In genomic region chr1:226882187-226882586, GRCh38 we compare ENCODE assay signal across 9 cellular contexts. TPM values are rescaled to one million over a fixed set of nuclear protein-coding genes. Genes with fewer than 3 reads are reported as not detected.
DNase-seq lines count a peak whose midpoint lies in the region; ATAC-seq and TF ChIP-seq lines count a peak whose summit lies in the region.
"Had no signal": no experiment of that assay in that cellular context is flagged by ENCODE, and none has a peak within 500 bp of the region (broad histone marks: within the 10 kb centered on the region; RNA-seq: fewer than 3 reads in every experiment).

No MANE protein-coding gene starts in this region.

- H4K91ac ChIP-seq in H9 (ENCODE audit: insufficient read length, low read depth, low read length), result no peak overlapping the region

- TF ChIP-seq CTCF in activated CD8-positive, alpha-beta T cell treated with anti-CD3 and anti-CD28 coated beads for 36 hours (IDR thresholded peaks at IDR 0.05), result no peak
- no peak for TF ChIP-seq CTCF in H9 (conservative IDR thresholded peaks at IDR 0.05)

- no peak overlapping the region for H2BK120ac ChIP-seq in H9 (ENCODE audit: low read depth, low read length, poor library complexity, severe bottlenecking)

- no peak overlapping the region for H2AK5ac ChIP-seq in H9 (ENCODE audit: insufficient read length, low read length)

- intact Hi-C loops in activated CD8-positive, alpha-beta T cell treated with anti-CD3 and anti-CD28 coated beads for 36 hours (cut with micrococcal nuclease), result no loop called here

- no peak overlapping the region for H4K8ac ChIP-seq in H9 (replicated peaks; ENCODE audit: insufficient read length, low read depth, low read length)

- peak overlapping the region; percentile 5 to 69 (median 43); a peak in 17 of 22 replicates for H3K9ac ChIP-seq in BLaER1 treated with 17β-estradiol and CSF1 and Interleukin-3, amounts not matched to agents 10 nM and 100 nM
- H3K9ac ChIP-seq in H9 (ENCODE audit: extremely low read depth, insufficient read length, low read length), result no peak overlapping the region

- no peaks in the 10 kb centered on the region for H3K23me2 ChIP-seq in H9 (ENCODE audit: insufficient read length, low read depth, low read length, poor library complexity, severe bottlenecking)

- no peak overlapping the region for H2AFZ ChIP-seq in H9 (ENCODE audit: low read length)

- no peak overlapping the region for H4K5ac ChIP-seq in H9 (ENCODE audit: insufficient read length, low read depth, low read length)

- H3K14ac ChIP-seq in H9 (ENCODE audit: insufficient read depth, low read length), result no peak overlapping the region

- H3K79me2 ChIP-seq in H9 (ENCODE audit: insufficient read depth, low read length), result no peaks in the 10 kb centered on the region

- H3K79me1 ChIP-seq in H9 (ENCODE audit: insufficient read depth, low read depth, low read length, poor library complexity, severe bottlenecking), result no peaks in the 10 kb centered on the region

- H3K4me1 Mint-ChIP-seq in activated CD8-positive, alpha-beta T cell treated with anti-CD3 and anti-CD28 coated beads for 36 hours (ENCODE audit: low read depth), result peaks cover 48% of the 10 kb centered on the region
- H3K4me1 Mint-ChIP-seq in H9, result peaks cover 3% of the 10 kb centered on the region in 2 experiments; a peak in 2 of 4 replicates

- WGBS in H9 (ENCODE audit: extremely low coverage, insufficient read length, low lambda C conversion rate), result no CpG with 5 or more reads among the region's 5 CpGs

- H3K4ac ChIP-seq in H9 (ENCODE audit: low read depth, low read length), result no peak overlapping the region

- no peaks in the 10 kb centered on the region for H3K9me3 ChIP-seq in BLaER1 treated with 17β-estradiol and CSF1 and Interleukin-3, amounts not matched to agents 10 nM and 100 nM (replicated peaks in 1 of 11)
- H3K9me3 ChIP-seq in H9 (ENCODE audit: control insufficient read depth, low read depth, low read length), result no peaks in the 10 kb centered on the region

- H3K27me3 ChIP-seq in BLaER1 treated with 17β-estradiol and CSF1 and Interleukin-3, amounts not matched to agents 10 nM and 100 nM, result no peaks in the 10 kb centered on the region
- no peaks in the 10 kb centered on the region for H3K27me3 ChIP-seq in H9 (ENCODE audit: insufficient read depth, low read length)

- H3K4me1 ChIP-seq in BLaER1 treated with 17β-estradiol and CSF1 and Interleukin-3, amounts not matched to agents 10 nM and 100 nM, result peaks cover 55 to 70% (median 67%) of the 10 kb centered on the region in 10 experiments
- H3K4me1 ChIP-seq in H9 (ENCODE audit: insufficient read depth, low read length), result 0 out of 2 replicates have a peak, but pooled peaks cover 2% of the 10 kb centered on the region

- peak overlapping the region; percentile 65 for H3K4me3 Mint-ChIP-seq in activated CD8-positive, alpha-beta T cell treated with anti-CD3 and anti-CD28 coated beads for 36 hours
- no peak overlapping the region for H3K4me3 Mint-ChIP-seq in H9

- POLR2A ChIA-PET in activated CD8-positive, alpha-beta T cell treated with anti-CD3 and anti-CD28 coated beads for 36 hours (lab: Charles Lee), result interaction anchor here (0.5 to 2.4 kb wide), 8 partner anchors 11 to 256 kb away, joined by 3 to 9 read pairs (median 4); partner anchors contain the start of genes COQ8A and PSEN2

- no peak overlapping the region for H3T11ph ChIP-seq in H9 (ENCODE audit: low read length)

- ATAC-seq in GM21447 (IDR thresholded peaks at IDR 0.05; ENCODE audit: unreplicated experiment), result peak; percentile 5
- ATAC-seq in activated CD8-positive, alpha-beta T cell treated with anti-CD3 and anti-CD28 coated beads for 36 hours, result peak; percentile 3

- H3K36me3 ChIP-seq in BLaER1 treated with 17β-estradiol and CSF1 and Interleukin-3, amounts not matched to agents 10 nM and 100 nM, result peaks cover 0 to 27% (median 0%) of the 10 kb centered on the region in 11 experiments; a peak in 2 of 22 replicates

- H3K9me3 Mint-ChIP-seq in activated CD8-positive, alpha-beta T cell treated with anti-CD3 and anti-CD28 coated beads for 36 hours, result no peaks in the 10 kb centered on the region
- H3K9me3 Mint-ChIP-seq in H9, result no peaks in the 10 kb centered on the region

- no peak overlapping the region for H2BK15ac ChIP-seq in H9 (ENCODE audit: low read depth, low read length)

- H3K27ac Mint-ChIP-seq in activated CD8-positive, alpha-beta T cell treated with anti-CD3 and anti-CD28 coated beads for 36 hours, result peak overlapping the region; percentile 89
- H3K27ac Mint-ChIP-seq in H9, result no peak overlapping the region

- no peaks in the 10 kb centered on the region for H3K27me3 Mint-ChIP-seq in activated CD8-positive, alpha-beta T cell treated with anti-CD3 and anti-CD28 coated beads for 36 hours
- H3K27me3 Mint-ChIP-seq in H9 (ENCODE audit: low read depth), result no peaks in the 10 kb centered on the region

- peak overlapping the region in 10 of 11 experiments; percentile 3 to 69 (median 51); a peak in 16 of 22 replicates for H3K27ac ChIP-seq in BLaER1 treated with 17β-estradiol and CSF1 and Interleukin-3, amounts not matched to agents 10 nM and 100 nM
- no peak overlapping the region for H3K27ac ChIP-seq in H9 (ENCODE audit: insufficient read length, low read depth, low read length)

- H4K20me1 ChIP-seq in BLaER1 treated with 17β-estradiol and CSF1 and Interleukin-3, amounts not matched to agents 10 nM and 100 nM, result peaks cover 0 to 10% (median 0%) of the 10 kb centered on the region in 11 experiments; a peak in 3 of 22 replicates
- H4K20me1 ChIP-seq in H9 (ENCODE audit: control insufficient read depth, insufficient read depth, insufficient read length), result no peaks in the 10 kb centered on the region

- H2BK5ac ChIP-seq in H9 (ENCODE audit: insufficient read length, low read length), result no peak overlapping the region

- CTCF ChIA-PET in activated CD8-positive, alpha-beta T cell treated with anti-CD3 and anti-CD28 coated beads for 36 hours (lab: Charles Lee), result interaction anchor here (1.0 to 3.1 kb wide), 6 partner anchors 11 to 256 kb away, joined by 3 to 14 read pairs (median 6); no protein-coding TSS in a partner anchor

- in situ Hi-C loops in KBM-7 (cut with MboI; ENCODE audit: low pct_unique_long_range_greater_than_20kb, low sequenced_read_pairs), result no loop called here

- no peak overlapping the region for H2BK12ac ChIP-seq in H9 (ENCODE audit: insufficient read length, low read depth, low read length)

- no peak overlapping the region for H3K56ac ChIP-seq in H9 (ENCODE audit: insufficient read length, low read depth, low read length)

- DNase-seq in activated CD8-positive, alpha-beta T cell treated with anti-CD3 and anti-CD28 coated beads for 36 hours, result peak; percentile 27
- DNase-seq in medulla oblongata (ENCODE audit: extremely low spot score) (peak; percentile 12), KBM-7 (no peak), islet precursor cell (no peak), NCI-H226 (no peak), H9 (no peak)
- DNase-seq: KG1 had no signal

- H2BK20ac ChIP-seq in H9 (ENCODE audit: low read depth, low read length, poor library complexity, severe bottlenecking), result no peak overlapping the region

- peaks cover 3% of the 10 kb centered on the region for H3K36me3 Mint-ChIP-seq in activated CD8-positive, alpha-beta T cell treated with anti-CD3 and anti-CD28 coated beads for 36 hours (ENCODE audit: low read depth)
- peaks cover 14 to 56% (median 55%) of the 10 kb centered on the region in 3 experiments; a peak in 6 of 7 replicates for H3K36me3 Mint-ChIP-seq in H9 (ENCODE audit: insufficient read depth in 1 of 3, low read depth in 3 of 3)

- H3K23ac ChIP-seq in H9 (ENCODE audit: insufficient read length, low read depth, low read length), result no peak overlapping the region

- H3K4me2 ChIP-seq in BLaER1 treated with 17β-estradiol and CSF1 and Interleukin-3, amounts not matched to agents 10 nM and 100 nM, result peak overlapping the region; percentile 66 to 92 (median 83)
- no peak overlapping the region for H3K4me2 ChIP-seq in H9 (ENCODE audit: insufficient read depth, insufficient read length, low read length)

- H3K4me3 ChIP-seq in BLaER1 treated with 17β-estradiol and CSF1 and Interleukin-3, amounts not matched to agents 10 nM and 100 nM, result peak overlapping the region in 7 of 10 experiments; percentile 7 to 50 (median 23); a peak in 10 of 20 replicates

- no peak overlapping the region for H3K18ac ChIP-seq in H9 (ENCODE audit: insufficient read length, low read depth, low read length)

RNA-seq across cellular contexts. Expression of gene PSEN2, which starts 11.8 kb away (rescaled TPM):
- total RNA-seq in activated CD8-positive, alpha-beta T cell treated with anti-CD3 and anti-CD28 coated beads for 36 hours, result 1 to 10 TPM; 2.5 to 6.2 TPM
- total RNA-seq in H9 (2021), result 17.4 and 19.8 TPM in 2 replicates

RNA-seq across cellular contexts. Expression of gene COQ8A, which starts 57.9 kb away (rescaled TPM):
- total RNA-seq in activated CD8-positive, alpha-beta T cell treated with anti-CD3 and anti-CD28 coated beads for 36 hours, result 10 to 100 TPM; 25.3 to 27.2 TPM
- 25.8 and 26.0 TPM in 2 replicates for total RNA-seq in H9 (2021)

Comparison
In these comparisons a context has a peak if more than half of its experiments do, and no peak if none do; other contexts are left out.
1. DNase-seq: peak in activated CD8-positive, alpha-beta T cell treated with anti-CD3 and anti-CD28 coated beads for 36 hours (single experiment) and medulla oblongata (single experiment); none in KBM-7 (single experiment), islet precursor cell (single experiment), NCI-H226 (single experiment) and H9 (single experiment).